In genomic region chr12:112971248-112971647, GRCh38 we compare ENCODE assay signal across 13 cellular contexts. TPM values are rescaled to one million over a fixed set of nuclear protein-coding genes. Genes with fewer than 3 reads are reported as not detected.
DNase-seq lines count a peak whose midpoint lies in the region; ATAC-seq and TF ChIP-seq lines count a peak whose summit lies in the region.
"Had no signal": no experiment of that assay in that cellular context is flagged by ENCODE, and none has a peak within 500 bp of the region (broad histone marks: within the 10 kb centered on the region; RNA-seq: fewer than 3 reads in every experiment).

No MANE protein-coding gene starts in this region.

- H3F3A ChIP-seq in Loucy (ENCODE audit: low read depth): no peaks in the 10 kb centered on the region

- H3K4me2 ChIP-seq in Loucy (ENCODE audit: low read depth, low read length, poor library complexity, severe bottlenecking): peak overlapping the region; percentile 4
- H3K4me2 ChIP-seq in OCI-LY7 (ENCODE audit: low read length): no peak overlapping the region

- no TSS peak for BruUV-seq in OCI-LY7 (replicated peaks; lab: Mats Ljungman, UMichigan)

- TF ChIP-seq CTCF in Loucy (conservative IDR thresholded peaks at IDR 0.05; ENCODE audit: low read length) (no peak), mucosa of descending colon (IDR thresholded peaks at IDR 0.05) (no peak), OCI-LY7 (conservative IDR thresholded peaks at IDR 0.05; ENCODE audit: low read length) (no peak)

- H3K79me2 ChIP-seq in Loucy (ENCODE audit: insufficient read depth, low read length) (no peaks in the 10 kb centered on the region), OCI-LY7 (ENCODE audit: insufficient read depth, low read depth, low read length) (no peaks in the 10 kb centered on the region)

- H3K36me3 ChIP-seq in Loucy (ENCODE audit: insufficient read depth, low read length) (peaks cover 29% of the 10 kb centered on the region; the same call in 1 of the 2 replicates), mucosa of descending colon (ENCODE audit: low read depth) (no peaks in the 10 kb centered on the region), OCI-LY7 (ENCODE audit: insufficient read depth, low read length) (no peaks in the 10 kb centered on the region)

- peak; percentile 20 for ATAC-seq in mucosa of descending colon
- no peak for ATAC-seq in GM21717 (IDR thresholded peaks at IDR 0.05; ENCODE audit: unreplicated experiment)
- ATAC-seq: CD8-positive, alpha-beta T cell; lower lobe of right lung had no signal

- H3K27me3 ChIP-seq in Loucy (ENCODE audit: insufficient read depth, low read length, poor library complexity, severe bottlenecking): no peaks in the 10 kb centered on the region

- peaks cover 9% of the 10 kb centered on the region for H3K4me1 ChIP-seq in Loucy (ENCODE audit: insufficient read depth, low read length, poor library complexity, severe bottlenecking)
- no peaks in the 10 kb centered on the region for H3K4me1 ChIP-seq in mucosa of descending colon (ENCODE audit: low read depth)
- H3K4me1 ChIP-seq in OCI-LY7 (ENCODE audit: insufficient read depth, low read length, poor library complexity, severe bottlenecking): peaks cover 8% of the 10 kb centered on the region

- no peak overlapping the region for H3K4me3 ChIP-seq in Loucy (ENCODE audit: low read length, poor library complexity, severe bottlenecking)
- no peak overlapping the region for H3K4me3 ChIP-seq in mucosa of descending colon
- H3K4me3 ChIP-seq in OCI-LY7 (ENCODE audit: low read depth, low read length, poor library complexity, severe bottlenecking): no peak overlapping the region
- H3K4me3 ChIP-seq: lower lobe of right lung had no signal

- no peak overlapping the region for H2AFZ ChIP-seq in Loucy (ENCODE audit: low read length)
- no peak overlapping the region for H2AFZ ChIP-seq in OCI-LY7 (ENCODE audit: low read length)

- DNase-seq in Daoy (ENCODE audit: low read depth): peak; percentile 22
- peak; percentile 52 for DNase-seq in UCSD-AML1 (lab: John Stamatoyannopoulos, UW; ENCODE audit: unreplicated experiment)
- peak in 1 of 3 donors; percentile 30 for DNase-seq in mucosa of descending colon
- DNase-seq in activated CD4-positive, alpha-beta T cell treated with anti-CD3 and anti-CD28 coated beads, Interleukin-2, amount 50 U/mL, for 4 hours: no peak
- DNase-seq in OCI-LY7 (ENCODE audit: low spot score): no peak
- DNase-seq: activated CD4-positive, alpha-beta T cell treated with anti-CD3 and anti-CD28 coated beads, Interleukin-2, amount 10 ng/mL, durations not matched to agents 24 days and 14 days; CD8-positive, alpha-beta T cell; lower lobe of right lung had no signal

- no peaks in the 10 kb centered on the region for H3K9me2 ChIP-seq in Loucy (replicated peaks; ENCODE audit: low read depth, low read length)
- H3K9me2 ChIP-seq in OCI-LY7 (ENCODE audit: insufficient read depth, low read length): no peaks in the 10 kb centered on the region

- POLR2A ChIA-PET in OCI-LY7 (lab: Charles Lee): no interaction called here

- no peak overlapping the region for H3K27ac ChIP-seq in OCI-LY7 (ENCODE audit: low read depth, low read length, poor library complexity, severe bottlenecking)
- H3K27ac ChIP-seq: epithelial cell of prostate, HL-60, RWPE1 had no signal

- H3K9me3 ChIP-seq in Loucy (ENCODE audit: insufficient read depth, low read depth, low read length) (no peaks in the 10 kb centered on the region), mucosa of descending colon (no peaks in the 10 kb centered on the region), OCI-LY7 (ENCODE audit: low read length) (no peaks in the 10 kb centered on the region)
- H3K9me3 ChIP-seq: lower lobe of right lung had no signal

- H4K20me1 ChIP-seq in Loucy (ENCODE audit: insufficient read depth, low read length, poor library complexity, severe bottlenecking) (no peaks in the 10 kb centered on the region), OCI-LY7 (ENCODE audit: insufficient read depth, low read length) (no peaks in the 10 kb centered on the region)

- CTCF ChIA-PET in OCI-LY7 (lab: Charles Lee; ENCODE audit: unreplicated experiment): no interaction called here

- intact Hi-C loops in mucosa of descending colon (cut with DNase I, micrococcal nuclease): no loop called here
- intact Hi-C loops in OCI-LY7 (cut with micrococcal nuclease; ENCODE audit: unreplicated experiment): no loop called here

- H3K9ac ChIP-seq in Loucy (ENCODE audit: low read depth, low read length, poor library complexity, severe bottlenecking): no peak overlapping the region

RNA-seq across cellular contexts. Expression of gene OAS2, which starts 7.1 kb away (rescaled TPM):
- total RNA-seq in Daoy (2014; rRNA removed; shearing (Covaris generic)): 3.9 and 5.1 TPM in 2 replicates
- total RNA-seq in mucosa of descending colon (1 to 10 TPM; 4.6 to 7.0 (median 5.5) TPM), OCI-LY7 (2022) (46.8 and 52.6 TPM in 2 replicates)
- 22.7 and 33.2 TPM in 2 replicates for total RNA-seq in OCI-LY7 (2014; rRNA removed; shearing (Covaris generic))

RNA-seq across cellular contexts. Expression of gene OAS3, which starts 33.0 kb away (rescaled TPM):
- 21.7 and 35.4 TPM in 2 replicates for total RNA-seq in Daoy (2014; rRNA removed; shearing (Covaris generic))
- 10 to 100 TPM; 14.8 to 27.4 (median 22.3) TPM for total RNA-seq in mucosa of descending colon
- 0.79 and 4.7 TPM in 2 replicates for total RNA-seq in OCI-LY7 (2014; rRNA removed; shearing (Covaris generic))
- total RNA-seq in OCI-LY7 (2022): 5.4 and 9.2 TPM in 2 replicates

Comparison
In these comparisons a context has a peak if more than half of its experiments do, and no peak if none do; other contexts are left out.
1. DNase-seq: peak in Daoy (single experiment) and UCSD-AML1 (single experiment); none in activated CD4-positive, alpha-beta T cell treated with anti-CD3 and anti-CD28 coated beads, Interleukin-2, amount 50 U/mL, for 4 hours (0 of 2) and OCI-LY7 (single experiment).